In the genomic region with DNA sequence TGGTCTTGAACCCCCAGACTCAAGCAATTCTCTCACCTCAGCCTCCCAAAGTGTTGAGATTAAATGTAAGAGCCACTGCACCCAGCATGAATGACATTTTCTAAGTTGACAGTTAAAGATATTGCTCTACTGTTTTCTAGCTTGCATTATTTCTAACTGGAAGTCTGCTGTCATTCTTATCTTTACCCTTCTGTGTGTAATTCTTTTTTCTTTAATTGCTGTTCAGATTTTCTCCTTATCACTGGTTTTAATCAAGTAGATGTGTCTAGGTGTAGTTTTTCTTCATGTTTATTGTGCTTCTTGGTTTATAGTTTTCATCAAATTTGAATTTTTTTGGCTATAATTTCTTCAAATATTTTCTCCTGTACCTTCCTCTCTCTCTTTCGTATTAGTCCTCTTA, we compare ENCODE assay signal across 17 cellular contexts. TPM values are rescaled to one million over a fixed set of nuclear protein-coding genes. Genes with fewer than 3 reads are reported as not detected.
DNase-seq lines count a peak whose midpoint lies in the region; ATAC-seq and TF ChIP-seq lines count a peak whose summit lies in the region.
"Had no signal": no experiment of that assay in that cellular context is flagged by ENCODE, and none has a peak within 500 bp of the region (broad histone marks: within the 10 kb centered on the region; RNA-seq: fewer than 3 reads in every experiment).

No MANE protein-coding gene starts in this region.

- no peak overlapping the region for H3K9ac ChIP-seq in GM23248

- TF ChIP-seq CTCF in CD4-positive, alpha-beta T cell (IDR thresholded peaks at IDR 0.05): no peak
- TF ChIP-seq CTCF in activated B cell treated with CpG ODN at 0.5 μM for 24 hours (IDR thresholded peaks at IDR 0.05) (no peak), osteocyte (IDR thresholded peaks at IDR 0.05) (no peak)

- no peak overlapping the region for H2AFZ ChIP-seq in GM23248

- H3K9me3 ChIP-seq in CD4-positive, alpha-beta T cell (ENCODE audit: control insufficient read depth, low read length): peaks cover 26% of the 10 kb centered on the region
- no peaks in the 10 kb centered on the region for H3K9me3 ChIP-seq in GM23248 (ENCODE audit: low read depth)

- H3K36me3 ChIP-seq in GM23248 (ENCODE audit: low read depth): no peaks in the 10 kb centered on the region

- H3K27me3 Mint-ChIP-seq in CD4-positive, alpha-beta T cell: no peaks in the 10 kb centered on the region
- H3K27me3 Mint-ChIP-seq in activated B cell treated with CpG ODN at 0.5 μM for 24 hours: no peaks in the 10 kb centered on the region
- H3K27me3 Mint-ChIP-seq in memory B cell: no peaks in the 10 kb centered on the region
- H3K27me3 Mint-ChIP-seq in naive thymus-derived CD8-positive, alpha-beta T cell: no peaks in the 10 kb centered on the region
- peaks cover 17% of the 10 kb centered on the region for H3K27me3 Mint-ChIP-seq in osteocyte (ENCODE audit: unreplicated experiment)
- H3K27me3 Mint-ChIP-seq: CD8-positive, alpha-beta memory T cell had no signal

- H3K4me3 ChIP-seq in GM23248: no peak overlapping the region
- H3K4me3 ChIP-seq: A549 had no signal

- peak overlapping the region; percentile 39 for H3K27ac Mint-ChIP-seq in CD4-positive, alpha-beta T cell
- H3K27ac Mint-ChIP-seq in activated B cell treated with CpG ODN at 0.5 μM for 24 hours: peak overlapping the region; percentile 59
- peak overlapping the region; percentile 52 for H3K27ac Mint-ChIP-seq in memory B cell
- peak overlapping the region in 5 of 10 donors; percentile 6 to 74 (median 57) for H3K27ac Mint-ChIP-seq in naive thymus-derived CD8-positive, alpha-beta T cell
- no peak overlapping the region for H3K27ac Mint-ChIP-seq in osteocyte (ENCODE audit: unreplicated experiment)
- H3K27ac Mint-ChIP-seq: H9, HFFc6 had no signal

- POLR2A ChIA-PET in CD4-positive, alpha-beta T cell (lab: Charles Lee): interaction anchor here (1.3 to 1.5 kb wide), 2 partner anchors 18 to 97 kb away, joined by 4 read pairs; partner anchors contain the start of genes DTX3L and PARP9
- POLR2A ChIA-PET in activated B cell treated with CpG ODN at 0.5 μM for 24 hours (lab: Charles Lee): interaction anchor here (0.5 to 1.3 kb wide), 3 partner anchors 26 to 98 kb away, joined by 3 to 4 read pairs (median 3); partner anchors contain the start of gene PARP14
- POLR2A ChIA-PET in naive thymus-derived CD8-positive, alpha-beta T cell (lab: Charles Lee): interaction anchor here (0.9 kb wide), 1 partner anchor 18 kb away, joined by 3 read pairs; the partner anchor contains the start of genes DTX3L and PARP9

- peaks cover 82% of the 10 kb centered on the region for H3K36me3 Mint-ChIP-seq in CD4-positive, alpha-beta T cell (ENCODE audit: low read depth)
- H3K36me3 Mint-ChIP-seq in activated B cell treated with CpG ODN at 0.5 μM for 24 hours (ENCODE audit: low read depth) (peaks cover 65% of the 10 kb centered on the region), memory B cell (peaks cover 46% of the 10 kb centered on the region), osteocyte (ENCODE audit: unreplicated experiment) (peaks cover 5% of the 10 kb centered on the region)
- peaks cover 38 to 42% (median 39%) of the 10 kb centered on the region in 3 donors for H3K36me3 Mint-ChIP-seq in naive thymus-derived CD8-positive, alpha-beta T cell

- no peaks in the 10 kb centered on the region for H3K9me2 ChIP-seq in GM23248 (ENCODE audit: insufficient read depth)

- in situ Hi-C loops in GM23248 (cut with MboI): no loop called here

- H3K9me3 Mint-ChIP-seq in CD4-positive, alpha-beta T cell: peaks cover 11% of the 10 kb centered on the region
- peaks cover 19% of the 10 kb centered on the region for H3K9me3 Mint-ChIP-seq in activated B cell treated with CpG ODN at 0.5 μM for 24 hours
- H3K9me3 Mint-ChIP-seq in memory B cell: peaks cover 11% of the 10 kb centered on the region
- peaks cover 10 to 37% (median 22%) of the 10 kb centered on the region in 9 donors for H3K9me3 Mint-ChIP-seq in naive thymus-derived CD8-positive, alpha-beta T cell
- H3K9me3 Mint-ChIP-seq in osteocyte (ENCODE audit: unreplicated experiment): peaks cover 23% of the 10 kb centered on the region

- H3K27ac ChIP-seq in CD4-positive, alpha-beta T cell (ENCODE audit: low read depth, low read length): no peak overlapping the region
- H3K27ac ChIP-seq in GM23248: no peak overlapping the region
- H3K27ac ChIP-seq: A549 had no signal

- H3K4me2 ChIP-seq in GM23248 (ENCODE audit: unreplicated experiment): no peak overlapping the region
- H3K4me2 ChIP-seq: A549 had no signal

- H3K79me2 ChIP-seq in GM23248 (ENCODE audit: insufficient read depth): no peaks in the 10 kb centered on the region

- intact Hi-C loops in CD4-positive, alpha-beta T cell (cut with DNase I, micrococcal nuclease): loop anchor here in 1 of 2 experiments (10.0 kb wide), 1 partner anchor 858 kb away; no protein-coding TSS in a partner anchor
- intact Hi-C loops in activated B cell treated with CpG ODN at 0.5 μM for 24 hours (cut with micrococcal nuclease): no loop called here

- peaks cover 61% of the 10 kb centered on the region for H3K4me1 Mint-ChIP-seq in CD4-positive, alpha-beta T cell (ENCODE audit: low read depth)
- H3K4me1 Mint-ChIP-seq in activated B cell treated with CpG ODN at 0.5 μM for 24 hours (peaks cover 72% of the 10 kb centered on the region), memory B cell (peaks cover 29% of the 10 kb centered on the region), osteocyte (ENCODE audit: unreplicated experiment) (peaks cover 2% of the 10 kb centered on the region)
- peaks cover 13 to 64% (median 26%) of the 10 kb centered on the region in 4 donors for H3K4me1 Mint-ChIP-seq in naive thymus-derived CD8-positive, alpha-beta T cell

- CTCF ChIA-PET in CD4-positive, alpha-beta T cell (lab: Charles Lee): interaction anchor here (0.6 to 1.7 kb wide), 3 partner anchors 21 to 189 kb away, joined by 3 to 4 read pairs (median 4); no protein-coding TSS in a partner anchor
- CTCF ChIA-PET in activated B cell treated with CpG ODN at 0.5 μM for 24 hours (lab: Charles Lee): interaction anchor here (1.0 to 1.1 kb wide), 2 partner anchors 37 to 98 kb away, joined by 3 to 4 read pairs; partner anchors contain the start of gene PARP14

- no peak for DNase-seq in CD4-positive, alpha-beta T cell
- DNase-seq in GM23248 (peak; percentile 7), activated B cell treated with CpG ODN at 0.5 μM for 24 hours (no peak), memory B cell (ENCODE audit: low spot score in 2 of 2) (no peak), DMS53 (lab: John Stamatoyannopoulos, UW) (no peak), osteocyte (ENCODE audit: extremely low spot score, unreplicated experiment) (no peak)
- no peak for DNase-seq in naive thymus-derived CD8-positive, alpha-beta T cell
- DNase-seq: Caco-2; CD8-positive, alpha-beta memory T cell; GF-D8; GOT3; H9; HFFc6; KBM-7 had no signal

- ATAC-seq in CD4-positive, alpha-beta T cell (ENCODE audit: poor library complexity): no peak
- ATAC-seq in activated B cell treated with CpG ODN at 0.5 μM for 24 hours (ENCODE audit: low read depth) (no peak), memory B cell (ENCODE audit: low read depth) (no peak), GM19328 (IDR thresholded peaks at IDR 0.05; ENCODE audit: unreplicated experiment) (no peak)
- no peak for ATAC-seq in naive thymus-derived CD8-positive, alpha-beta T cell
- ATAC-seq: A549 had no signal

- no peaks in the 10 kb centered on the region for H3K4me1 ChIP-seq in GM23248 (ENCODE audit: insufficient read depth)
- H3K4me1 ChIP-seq: A549, Caco-2 had no signal

- H3K4me3 Mint-ChIP-seq in CD4-positive, alpha-beta T cell: no peak overlapping the region
- no peak overlapping the region for H3K4me3 Mint-ChIP-seq in activated B cell treated with CpG ODN at 0.5 μM for 24 hours
- H3K4me3 Mint-ChIP-seq in memory B cell: no peak overlapping the region
- H3K4me3 Mint-ChIP-seq in naive thymus-derived CD8-positive, alpha-beta T cell: no peak overlapping the region
- no peak overlapping the region for H3K4me3 Mint-ChIP-seq in osteocyte (ENCODE audit: unreplicated experiment)
- H3K4me3 Mint-ChIP-seq: CD14-positive monocyte, H9, HFFc6 had no signal

- no peaks in the 10 kb centered on the region for H3K27me3 ChIP-seq in CD4-positive, alpha-beta T cell (ENCODE audit: control insufficient read depth, insufficient read depth, low read length)
- H3K27me3 ChIP-seq in GM23248 (replicated peaks; ENCODE audit: insufficient read depth): no peaks in the 10 kb centered on the region

- no peaks in the 10 kb centered on the region for H4K20me1 ChIP-seq in GM23248 (ENCODE audit: insufficient read depth)

- 79 to 88% methylated on average over 1 of the region's 1 CpG for WGBS in GM23248 (ENCODE audit: low coverage in 1 of 2, low lambda C conversion rate in 2 of 2, missing lambda C conversion rate in 2 of 2), 2 experiments

- no peaks in the 10 kb centered on the region for H3F3A ChIP-seq in GM23248 (ENCODE audit: insufficient read depth)

RNA-seq across cellular contexts. Expression of gene PARP15, which starts 4.9 kb away (rescaled TPM):
- 10 to 100 TPM; 41.6 to 41.8 TPM for total RNA-seq in CD4-positive, alpha-beta T cell
- under 0.01 TPM in 1 of 2 replicates, not detected in the other for total RNA-seq in GM23248 (2014; rRNA removed; shearing (Covaris generic))
- 0.29 TPM in 2 replicates for polyA plus RNA-seq in GM23248 (2016; fragmentation: Nextera tagmentation; extraction: Ambion mirVana)
- total RNA-seq in activated B cell treated with CpG ODN at 0.5 μM for 24 hours (162 and 213 TPM in 2 replicates), osteocyte (0.08 TPM in 1 of 2 replicates, not detected in the other)
- total RNA-seq in naive thymus-derived CD8-positive, alpha-beta T cell: 10 to 100 TPM; 56.9 to 61.9 TPM
- polyA plus RNA-seq in naive thymus-derived CD8-positive, alpha-beta T cell: 1 to 10 TPM; 5.4 to 8.4 (median 6.9) TPM
- total RNA-seq: HFFc6 had no signal

RNA-seq across cellular contexts. Expression of gene DTX3L, which starts 18.3 kb away (rescaled TPM):
- total RNA-seq in CD4-positive, alpha-beta T cell: 10 to 100 TPM; 15.4 to 18.6 TPM
- total RNA-seq in GM23248 (2014; rRNA removed; shearing (Covaris generic)): 10.1 and 12.9 TPM in 2 replicates
- polyA plus RNA-seq in GM23248 (2016; fragmentation: Nextera tagmentation; extraction: Ambion mirVana): 7.7 and 9.4 TPM in 2 replicates
- 73.8 and 76.5 TPM in 2 replicates for total RNA-seq in activated B cell treated with CpG ODN at 0.5 μM for 24 hours
- 10 to 100 TPM; 35.1 to 40.6 TPM for total RNA-seq in naive thymus-derived CD8-positive, alpha-beta T cell
- polyA plus RNA-seq in naive thymus-derived CD8-positive, alpha-beta T cell: 10 to 100 TPM; 20.2 to 27.6 (median 26.3) TPM
- total RNA-seq in osteocyte: 33.7 and 37.4 TPM in 2 replicates

RNA-seq across cellular contexts. Expression of gene PARP9, which starts 18.3 kb away (rescaled TPM):
- total RNA-seq in CD4-positive, alpha-beta T cell: 10 to 100 TPM; 13.2 to 14.4 TPM
- 15.2 and 16.4 TPM in 2 replicates for total RNA-seq in GM23248 (2014; rRNA removed; shearing (Covaris generic))
- 13.7 and 14.2 TPM in 2 replicates for polyA plus RNA-seq in GM23248 (2016; fragmentation: Nextera tagmentation; extraction: Ambion mirVana)
- total RNA-seq in activated B cell treated with CpG ODN at 0.5 μM for 24 hours (45.9 and 50.8 TPM in 2 replicates), osteocyte (18.4 and 18.9 TPM in 2 replicates)
- total RNA-seq in naive thymus-derived CD8-positive, alpha-beta T cell: 10 to 100 TPM; 19.2 to 21.5 TPM
- 10 to 100 TPM; 18.0 to 30.8 (median 18.6) TPM for polyA plus RNA-seq in naive thymus-derived CD8-positive, alpha-beta T cell

Comparison
In these comparisons a context has a peak if more than half of its experiments do, and no peak if none do; other contexts are left out.
1. RNA of gene PARP15, which starts 4.9 kb away (total RNA-seq): 162 to 213 TPM in activated B cell treated with CpG ODN at 0.5 μM for 24 hours, 56.9 to 61.9 TPM in naive thymus-derived CD8-positive, alpha-beta T cell and 41.6 to 41.8 TPM in CD4-positive, alpha-beta T cell; 0.08 TPM in osteocyte and under 0.01 TPM in GM23248; every median in the first group is over 10 times any median in the second.